Comparison of ENCODE assay signal across 8 cellular contexts in genomic region chr11:65718964-65719492, GRCh38. TPM values are rescaled to one million over a fixed set of nuclear protein-coding genes. Genes with fewer than 3 reads are reported as not detected.
A peak's percentile ranks its signal among the peaks of the same experiment; 100 is the strongest.
DNase-seq lines count a peak whose midpoint lies in the region; TF ChIP-seq lines count a peak whose summit lies in the region.

No MANE protein-coding gene starts in this region.

- H3K27me3 Mint-ChIP-seq in activated naive CD4-positive, alpha-beta T cell treated with anti-CD3 and anti-CD28 coated beads for 36 hours (ENCODE audit: low read depth), result no peaks in the 10 kb centered on the region
- H3K27me3 Mint-ChIP-seq in activated naive CD8-positive, alpha-beta T cell treated with anti-CD3 and anti-CD28 coated beads for 36 hours, result no peaks in the 10 kb centered on the region
- peaks cover 8% of the 10 kb centered on the region for H3K27me3 Mint-ChIP-seq in type B pancreatic cell

- H3K36me3 Mint-ChIP-seq in activated naive CD4-positive, alpha-beta T cell treated with anti-CD3 and anti-CD28 coated beads for 36 hours (ENCODE audit: low read depth), result peaks cover 39% of the 10 kb centered on the region
- H3K36me3 Mint-ChIP-seq in activated naive CD8-positive, alpha-beta T cell treated with anti-CD3 and anti-CD28 coated beads for 36 hours, result peaks cover 43% of the 10 kb centered on the region
- peaks cover 14% of the 10 kb centered on the region for H3K36me3 Mint-ChIP-seq in type B pancreatic cell

- intact Hi-C loops in activated naive CD4-positive, alpha-beta T cell treated with anti-CD3 and anti-CD28 coated beads for 36 hours (cut with micrococcal nuclease), result no loop called here

- peak overlapping the region; percentile 95 for H3K4me3 Mint-ChIP-seq in activated naive CD4-positive, alpha-beta T cell treated with anti-CD3 and anti-CD28 coated beads for 36 hours
- H3K4me3 Mint-ChIP-seq in activated naive CD8-positive, alpha-beta T cell treated with anti-CD3 and anti-CD28 coated beads for 36 hours, result peak overlapping the region; percentile 96
- H3K4me3 Mint-ChIP-seq in type B pancreatic cell, result peak overlapping the region; percentile 93

- no peak for TF ChIP-seq CTCF in type B pancreatic cell (conservative IDR thresholded peaks at IDR 0.05)

- H3K9ac ChIP-seq in iPS-20b (ENCODE audit: low read depth, low read length), result no peak overlapping the region; the same call in 1 of the 2 replicates

- H3K4me3 ChIP-seq in iPS-20b (ENCODE audit: low read length), result peak overlapping the region; percentile 92; the same call in 1 of the 2 replicates

- peaks cover 52% of the 10 kb centered on the region for H3K36me3 ChIP-seq in iPS-20b (ENCODE audit: insufficient read depth, low read depth, low read length)

- H3K4me1 ChIP-seq in iPS-20b (ENCODE audit: insufficient read depth, low read length), result no peaks in the 10 kb centered on the region

- peak overlapping the region; percentile 74 for H3K27ac Mint-ChIP-seq in activated naive CD4-positive, alpha-beta T cell treated with anti-CD3 and anti-CD28 coated beads for 36 hours
- peak overlapping the region; percentile 94 for H3K27ac Mint-ChIP-seq in activated naive CD8-positive, alpha-beta T cell treated with anti-CD3 and anti-CD28 coated beads for 36 hours
- H3K27ac Mint-ChIP-seq in type B pancreatic cell, result peak overlapping the region; percentile 67

- CTCF ChIA-PET in activated naive CD4-positive, alpha-beta T cell treated with anti-CD3 and anti-CD28 coated beads for 36 hours (lab: Charles Lee), result interaction anchor here (0.6 to 2.2 kb wide), 11 partner anchors 7 to 1484 kb away, joined by 3 to 12 read pairs (median 3); partner anchors contain the start of gene KAT5

- H3K4me1 Mint-ChIP-seq in activated naive CD4-positive, alpha-beta T cell treated with anti-CD3 and anti-CD28 coated beads for 36 hours (ENCODE audit: low read depth), result peaks cover 35% of the 10 kb centered on the region
- H3K4me1 Mint-ChIP-seq in activated naive CD8-positive, alpha-beta T cell treated with anti-CD3 and anti-CD28 coated beads for 36 hours, result peaks cover 30% of the 10 kb centered on the region
- H3K4me1 Mint-ChIP-seq in type B pancreatic cell (ENCODE audit: unreplicated experiment), result no peaks in the 10 kb centered on the region

- no peaks in the 10 kb centered on the region for H3K27me3 ChIP-seq in iPS-20b (ENCODE audit: insufficient read depth, low read length)

- no peak overlapping the region for H3K27ac ChIP-seq in iPS-20b (ENCODE audit: low read length)

- H3K9me3 ChIP-seq in iPS-20b (ENCODE audit: insufficient read depth, low read depth, low read length), result no peaks in the 10 kb centered on the region

- no peak for DNase-seq in activated naive CD4-positive, alpha-beta T cell treated with anti-CD3 and anti-CD28 coated beads for 36 hours
- DNase-seq in activated naive CD4-positive, alpha-beta T cell (lab: John Stamatoyannopoulos, UW), result no peak
- DNase-seq in activated naive CD8-positive, alpha-beta T cell treated with anti-CD3 and anti-CD28 coated beads for 36 hours, result no peak
- no peak for DNase-seq in type B pancreatic cell (ENCODE audit: extremely low spot score, unreplicated experiment)
- no peak for DNase-seq in NCI-H2171 (lab: John Stamatoyannopoulos, UW)
- no peak for DNase-seq in NCI-H69 (lab: John Stamatoyannopoulos, UW)
- DNase-seq in NK-92 treated with Interleukin-12 subunit alpha and Interleukin-12 subunit beta, amount 100 ng/mL, for 24 hours (lab: John Stamatoyannopoulos, UW), result no peak

- no peaks in the 10 kb centered on the region for H3K9me3 Mint-ChIP-seq in activated naive CD4-positive, alpha-beta T cell treated with anti-CD3 and anti-CD28 coated beads for 36 hours
- no peaks in the 10 kb centered on the region for H3K9me3 Mint-ChIP-seq in activated naive CD8-positive, alpha-beta T cell treated with anti-CD3 and anti-CD28 coated beads for 36 hours
- no peaks in the 10 kb centered on the region for H3K9me3 Mint-ChIP-seq in type B pancreatic cell

RNA-seq across cellular contexts. Expression of gene RNASEH2C, which starts 1.6 kb away (rescaled TPM):
- total RNA-seq in activated naive CD4-positive, alpha-beta T cell treated with anti-CD3 and anti-CD28 coated beads for 36 hours, result 10 to 100 TPM; 95.6 to 97.8 TPM
- total RNA-seq in activated naive CD8-positive, alpha-beta T cell treated with anti-CD3 and anti-CD28 coated beads for 36 hours, result 100 to 1,000 TPM; 104 to 108 TPM
- 51.7 and 69.4 TPM in 2 replicates for total RNA-seq in type B pancreatic cell (ENCODE audit: low replicate concordance)

RNA-seq across cellular contexts. Expression of gene KAT5, which starts 7.0 kb away (rescaled TPM):
- total RNA-seq in activated naive CD4-positive, alpha-beta T cell treated with anti-CD3 and anti-CD28 coated beads for 36 hours, result 10 to 100 TPM; 60.1 to 67.1 TPM
- total RNA-seq in activated naive CD8-positive, alpha-beta T cell treated with anti-CD3 and anti-CD28 coated beads for 36 hours, result 10 to 100 TPM; 65.0 to 65.4 TPM
- total RNA-seq in type B pancreatic cell (ENCODE audit: low replicate concordance), result 61.7 and 77.6 TPM in 2 replicates

RNA-seq across cellular contexts. Expression of gene RELA, which starts 56.3 kb away (rescaled TPM):
- total RNA-seq in activated naive CD4-positive, alpha-beta T cell treated with anti-CD3 and anti-CD28 coated beads for 36 hours, result 10 to 100 TPM; 66.9 to 68.5 TPM
- 10 to 100 TPM; 69.6 to 71.6 TPM for total RNA-seq in activated naive CD8-positive, alpha-beta T cell treated with anti-CD3 and anti-CD28 coated beads for 36 hours
- 64.8 and 80.0 TPM in 2 replicates for total RNA-seq in type B pancreatic cell (ENCODE audit: low replicate concordance)
